16 cellular contexts compared by ENCODE assay signal in genomic region chr1:58944439-58944838, GRCh38.
"Had no signal": no experiment of that assay in that cellular context is flagged by ENCODE, and none has a peak within 500 bp of the region (broad histone marks: within the 10 kb centered on the region; RNA-seq: fewer than 3 reads in every experiment).

No MANE protein-coding gene starts in this region.

- H3K9me3 ChIP-seq: esophagus muscularis mucosa, ovary, psoas muscle, stomach, vagina had no signal

- ATAC-seq: left ventricle myocardium superior, psoas muscle, right cardiac atrium had no signal

- H3K4me1 ChIP-seq: psoas muscle had no signal

- H3K27ac ChIP-seq: esophagus muscularis mucosa, ovary, psoas muscle, vagina, WERI-Rb-1 had no signal

- H3K36me3 ChIP-seq: esophagus muscularis mucosa, ovary, stomach, vagina, WERI-Rb-1 had no signal

- H3K27me3 ChIP-seq: esophagus muscularis mucosa, ovary, stomach, vagina had no signal

- H3K4me3 ChIP-seq: esophagus muscularis mucosa, ovary, psoas muscle, stomach, vagina had no signal

- DNase-seq: activated CD4-positive, alpha-beta T cell treated with anti-CD3 and anti-CD28 coated beads for 4 hours; activated effector memory CD4-positive, alpha-beta T cell treated with anti-CD3 and anti-CD28 coated beads, Interleukin-2, amount 50 U/mL, for 16 hours; activated T-cell treated with anti-CD3 and anti-CD28 coated beads, Interleukin-2, amount 50 U/mL, for 1 hour; amniotic stem cell; effector memory CD4-positive, alpha-beta T cell; left ventricle myocardium superior; ovary; psoas muscle; right cardiac atrium; stomach; T-helper 2 cell; trophoblast cell; WERI-Rb-1 had no signal

- H3K4me3 Mint-ChIP-seq: dendritic cell treated with granulocyte-macrophage colony-stimulating factor and Interleukin-4, amounts not matched to agents 40 ng/mL and 50 ng/mL, for 4 days had no signal
